7 cellular contexts compared by ENCODE assay signal in the genomic region with DNA sequence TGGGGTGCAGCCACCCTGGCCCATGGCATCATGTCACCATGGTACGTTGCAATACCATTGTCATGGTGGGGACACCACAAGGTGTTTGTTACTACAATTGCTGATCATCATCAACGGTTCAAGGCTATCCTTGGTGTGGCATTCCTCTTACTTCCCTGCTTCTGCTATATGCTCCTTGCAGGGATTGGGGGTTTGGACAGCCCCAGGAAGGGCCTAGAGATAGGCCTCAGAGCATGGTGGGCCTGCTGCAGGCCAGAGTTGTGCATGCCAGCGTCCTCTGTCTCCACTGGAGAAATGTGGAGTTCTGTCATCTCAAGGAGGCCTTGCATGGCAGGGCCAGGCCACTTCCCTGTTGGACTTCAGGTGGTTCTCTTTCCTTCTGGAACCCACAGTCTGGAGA.
"Had no signal": no experiment of that assay in that cellular context is flagged by ENCODE, and none has a peak within 500 bp of the region (broad histone marks: within the 10 kb centered on the region; RNA-seq: fewer than 3 reads in every experiment).

No MANE protein-coding gene starts in this region.

- DNase-seq: H9, HCEC 1CT, KBM-7 had no signal

- H3K4me1 Mint-ChIP-seq: GM23338, H9, IgD-negative memory B cell had no signal

- H3K27ac Mint-ChIP-seq: GM23338, H9, IgD-negative memory B cell had no signal

- H3K4me3 ChIP-seq: GM23338 had no signal

- H3K27me3 Mint-ChIP-seq: IgD-negative memory B cell had no signal

- H3K4me3 Mint-ChIP-seq: GM23338, H9, IgD-negative memory B cell had no signal

- H3K27ac ChIP-seq: HL-60 had no signal

- ATAC-seq: GM23338, HepG2 had no signal
